Comparison of ENCODE assay signal across 2 cellular contexts in genomic region chr3:171388537-171388936, GRCh38.
TF ChIP-seq lines count a peak whose summit lies in the region.

No MANE protein-coding gene starts in this region.

TF ChIP-seq in IMR-90, 13 proteins besides CTCF, POLR2A, EP300 and RAD21:
- no peak for TF ChIP-seq USF2 (IDR thresholded peaks at IDR 0.05; ENCODE audit: low read depth, low read length)
- no peak for TF ChIP-seq CHD1 (IDR thresholded peaks at IDR 0.05; ENCODE audit: low read depth, low read length)
- no peak for TF ChIP-seq NFE2L2 (IDR thresholded peaks at IDR 0.05; ENCODE audit: low read depth, low read length)
- no peak for TF ChIP-seq RFX5 (IDR thresholded peaks at IDR 0.05; ENCODE audit: low read depth, low read length)
- no peak for TF ChIP-seq FOS (IDR thresholded peaks at IDR 0.05; ENCODE audit: low read depth, low read length)
- no peak for TF ChIP-seq CEBPB (IDR thresholded peaks at IDR 0.05; ENCODE audit: low read depth, low read length)
- TF ChIP-seq RCOR1 (IDR thresholded peaks at IDR 0.05; ENCODE audit: insufficient replicate concordance, low read length), result no peak
- no peak for TF ChIP-seq MAFK (IDR thresholded peaks at IDR 0.05; ENCODE audit: low read depth, low read length)
- TF ChIP-seq ELK1 (IDR thresholded peaks at IDR 0.05; ENCODE audit: borderline replicate concordance, low read depth, low read length), result no peak
- no peak for TF ChIP-seq MAZ (IDR thresholded peaks at IDR 0.05; ENCODE audit: borderline replicate concordance, low read depth, low read length)
- TF ChIP-seq SMC3 (IDR thresholded peaks at IDR 0.05; ENCODE audit: low read depth, low read length), result no peak
- no peak for TF ChIP-seq MXI1 (IDR thresholded peaks at IDR 0.05; ENCODE audit: borderline replicate concordance, low read depth, low read length)
- no peak for TF ChIP-seq BHLHE40 (IDR thresholded peaks at IDR 0.05; ENCODE audit: low read depth, low read length)

TF ChIP-seq in GM12878, 131 proteins besides CTCF, POLR2A, EP300 and RAD21:
- no peak for TF ChIP-seq ZNF24 (IDR thresholded peaks at IDR 0.05)
- no peak for TF ChIP-seq ZNF622 (IDR thresholded peaks at IDR 0.05)
